ENCODE assay signal across 27 cellular contexts in genomic region chr20:60467078-60467477, GRCh38.
DNase-seq lines count a peak whose midpoint lies in the region; ATAC-seq, FAIRE-seq and TF ChIP-seq lines count a peak whose summit lies in the region.
"Had no signal": no experiment of that assay in that cellular context is flagged by ENCODE, and none has a peak within 500 bp of the region (broad histone marks: within the 10 kb centered on the region; RNA-seq: fewer than 3 reads in every experiment).

No MANE protein-coding gene starts in this region.

- H3K27me3 ChIP-seq in heart right ventricle (peaks cover 0 to 5% (median 0%) of the 10 kb centered on the region in 7 donors), thyroid gland (no peaks in the 10 kb centered on the region)

- H3K9me3 ChIP-seq in heart right ventricle: peaks cover 0 to 4% (median 0%) of the 10 kb centered on the region in 11 donors
- no peaks in the 10 kb centered on the region for H3K9me3 ChIP-seq in thyroid gland

- intact Hi-C loops in heart right ventricle (cut with DNase I) (no loop called here), thyroid gland (cut with DNase I) (loop anchor here (10.0 kb wide), 1 partner anchor 58 kb away; no protein-coding TSS in a partner anchor)

- H3K27ac ChIP-seq in heart right ventricle: peak overlapping the region in 1 of 10 donors; percentile 32
- H3K27ac ChIP-seq in thyroid gland: peak overlapping the region; percentile 82 to 96 (median 94)
- H3K27ac ChIP-seq: RWPE1, SK-N-MC had no signal

- 40 to 64% methylated on average over 2 of the region's 2 CpGs for WGBS in heart right ventricle, 2 donors
- 39 to 44% methylated on average over 2 of the region's 2 CpGs for WGBS in thyroid gland, 2 donors

- H3K4me1 ChIP-seq in heart right ventricle (no peaks in the 10 kb centered on the region), thyroid gland (peaks cover 38 to 58% of the 10 kb centered on the region in 2 donors)

- DNase-seq in HTR-8/SVneo (ENCODE audit: insufficient read length, low spot score) (no peak), NCI-H2029 treated with DMSO at 0.1 percent for 48 hours (lab: John Stamatoyannopoulos, UW) (peak; percentile 2), heart right ventricle (no peak), thyroid gland (peak; percentile 90 to 91), HUDEP-2 (lab: John Stamatoyannopoulos, UW; ENCODE audit: unreplicated experiment in 76 of 76) (no peak)
- no peak for DNase-seq in stimulated activated CD4-positive, alpha-beta T cell treated with anti-CD3 and anti-CD28 coated beads, Interleukin-4, amount 100 ng/mL, for 1 hour
- DNase-seq: CD8-positive, alpha-beta T cell; DMS 273 treated with DMSO at 0.1 percent for 48 hours; DMS79; EL; GF-D8; Kasumi-1; NCI-H1092 treated with DMSO at 0.1 percent for 48 hours; NCI-H1436; NCI-H187; NCI-H2107; NCI-H526; NCI-H82; SIG-M5 had no signal

- H3K4me3 ChIP-seq in heart right ventricle (no peak overlapping the region), thyroid gland (replicated peaks in 1 of 3) (no peak overlapping the region)
- H3K4me3 ChIP-seq: K562, SK-N-MC had no signal

- peak; percentile 94 for FAIRE-seq in HTR-8/SVneo (lab: Jason Lieb, UNC)
- FAIRE-seq: GM12891, H1, K562 had no signal

- TF ChIP-seq POLR2A in thyroid gland (IDR thresholded peaks at IDR 0.05): no peak

- TF ChIP-seq CTCF in heart right ventricle (IDR thresholded peaks at IDR 0.05) (no peak), thyroid gland (IDR thresholded peaks at IDR 0.05) (no peak)

- ATAC-seq in heart right ventricle (peak in 5 of 8 donors; percentile 34 to 81 (median 44)), HG03571 (IDR thresholded peaks at IDR 0.05; ENCODE audit: unreplicated experiment) (no peak)
- ATAC-seq: CD8-positive, alpha-beta T cell; HCT116; K562; Panc1 had no signal

- H3K36me3 ChIP-seq in heart right ventricle: no peaks in the 10 kb centered on the region
- H3K36me3 ChIP-seq in thyroid gland: no peaks in the 10 kb centered on the region

Comparison
In these comparisons a context has a peak if more than half of its experiments do, and no peak if none do; other contexts are left out.
1. DNase-seq: peak in NCI-H2029 treated with DMSO at 0.1 percent for 48 hours (single experiment) and thyroid gland (2 of 2); none in HTR-8/SVneo (single experiment), heart right ventricle (0 of 2), stimulated activated CD4-positive, alpha-beta T cell treated with anti-CD3 and anti-CD28 coated beads, Interleukin-4, amount 100 ng/mL, for 1 hour (single experiment) and HUDEP-2 (0 of 76).